ENCODE assay signal across 19 cellular contexts in genomic region chr13:26458196-26458734, GRCh38.
DNase-seq lines count a peak whose midpoint lies in the region; ATAC-seq and TF ChIP-seq lines count a peak whose summit lies in the region.
"Had no signal": no experiment of that assay in that cellular context is flagged by ENCODE, and none has a peak within 500 bp of the region (broad histone marks: within the 10 kb centered on the region; RNA-seq: fewer than 3 reads in every experiment).

No MANE protein-coding gene starts in this region.

- H3K4me3 ChIP-seq in lower lobe of right lung (no peak overlapping the region), gastrocnemius medialis (no peak overlapping the region)
- H3K4me3 ChIP-seq: BLaER1, MG63, PC-9 had no signal

- H3K27me3 ChIP-seq in lower lobe of right lung (ENCODE audit: low read depth) (no peaks in the 10 kb centered on the region), gastrocnemius medialis (no peaks in the 10 kb centered on the region)
- H3K27me3 ChIP-seq: BLaER1, MG63 had no signal

- H3K27ac ChIP-seq in lower lobe of right lung (peak overlapping the region; percentile 51), gastrocnemius medialis (peak overlapping the region; percentile 64 to 76 (median 70))
- H3K27ac ChIP-seq: BLaER1, PC-9 had no signal

- H3K36me3 ChIP-seq in lower lobe of right lung: no peaks in the 10 kb centered on the region
- no peaks in the 10 kb centered on the region for H3K36me3 ChIP-seq in gastrocnemius medialis
- H3K36me3 ChIP-seq: BLaER1, MG63 had no signal

- ATAC-seq in left ventricle myocardium superior: peak; percentile 16
- ATAC-seq in lower lobe of right lung: no peak
- peak in 1 of 2 donors; percentile 7 for ATAC-seq in gastrocnemius medialis
- ATAC-seq: HCT116, HepG2 had no signal

- H3K9me3 ChIP-seq in lower lobe of right lung: no peaks in the 10 kb centered on the region
- no peaks in the 10 kb centered on the region for H3K9me3 ChIP-seq in gastrocnemius medialis
- H3K9me3 ChIP-seq: BLaER1, MG63 had no signal

- TF ChIP-seq POLR2A in gastrocnemius medialis (IDR thresholded peaks at IDR 0.05): no peak

- in situ Hi-C loops in gastrocnemius medialis (cut with MboI; ENCODE audit: low sequenced_read_pairs in 4 of 4): no loop called here

- H3K4me1 ChIP-seq in lower lobe of right lung (peaks cover 8% of the 10 kb centered on the region), gastrocnemius medialis (peaks cover 3 to 6% of the 10 kb centered on the region in 2 donors)

- TF ChIP-seq CTCF in lower lobe of right lung (IDR thresholded peaks at IDR 0.05) (no peak), gastrocnemius medialis (IDR thresholded peaks at IDR 0.05 in 4 of 5, conservative IDR thresholded peaks at IDR 0.05 in 1 of 5) (no peak)

- intact Hi-C loops in left ventricle myocardium superior (cut with micrococcal nuclease) (no loop called here), cardiac septum (cut with DNase I) (no loop called here), lower lobe of right lung (cut with DNase I) (no loop called here), gastrocnemius medialis (cut with DNase I; ENCODE audit: low total_unique reads) (no loop called here)

- DNase-seq in left ventricle myocardium superior: peak; percentile 40
- no peak for DNase-seq in cardiac septum (ENCODE audit: low spot score)
- DNase-seq in lower lobe of right lung: no peak
- DNase-seq in gastrocnemius medialis: no peak
- no peak for DNase-seq in pons (ENCODE audit: low spot score)
- no peak for DNase-seq in nucleus accumbens (lab: John Stamatoyannopoulos, UW)
- no peak for DNase-seq in Kasumi-1 (lab: John Stamatoyannopoulos, UW)
- DNase-seq: CD4-positive, CD25-positive, alpha-beta regulatory T cell; DMS153; DND-41; MG63; NCI-H2029; NCI-H526 treated with DMSO at 0.1 percent for 48 hours; PC-9; Right ventricle myocardium superior; RPMI8226 had no signal
